In the genomic region with DNA sequence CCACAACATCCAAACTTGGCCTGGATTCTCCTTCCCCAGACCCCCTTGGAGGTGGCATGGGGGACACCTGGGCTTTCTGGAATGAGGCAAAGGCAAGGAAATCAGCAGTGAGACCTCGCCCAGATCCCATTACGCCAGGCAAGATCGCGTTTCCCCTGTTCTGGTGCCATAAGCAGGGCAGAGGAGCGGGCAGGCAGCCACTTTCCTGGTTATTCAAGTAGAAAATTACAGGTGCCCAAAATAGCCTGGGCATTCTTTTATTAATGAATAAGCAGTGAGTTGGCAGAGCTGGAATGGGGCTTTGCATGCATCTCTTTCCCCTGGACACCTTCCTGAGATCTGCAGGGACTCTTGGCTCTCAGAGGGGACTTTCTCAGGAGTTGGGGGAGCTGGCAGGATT, we compare ENCODE assay signal across 13 cellular contexts. TPM values are rescaled to one million over a fixed set of nuclear protein-coding genes. Genes with fewer than 3 reads are reported as not detected.
DNase-seq lines count a peak whose midpoint lies in the region; ATAC-seq and TF ChIP-seq lines count a peak whose summit lies in the region.
"Had no signal": no experiment of that assay in that cellular context is flagged by ENCODE, and none has a peak within 500 bp of the region (broad histone marks: within the 10 kb centered on the region; RNA-seq: fewer than 3 reads in every experiment).

No MANE protein-coding gene starts in this region.

- intact Hi-C loops in Right ventricle myocardium superior (cut with DNase I) = no loop called here

- H3K27ac ChIP-seq in right atrium auricular region = no peak overlapping the region
- H3K27ac ChIP-seq in VCaP = peak overlapping the region; percentile 59

- peak; percentile 67 for ATAC-seq in Right ventricle myocardium superior (ENCODE audit: poor library complexity)
- ATAC-seq in GM21619 (IDR thresholded peaks at IDR 0.05; ENCODE audit: unreplicated experiment) = no peak
- ATAC-seq in GM21528 (IDR thresholded peaks at IDR 0.05; ENCODE audit: low FRiP score, unreplicated experiment) = no peak

- H3K4me1 ChIP-seq in right atrium auricular region = peaks cover 0 to 22% of the 10 kb centered on the region in 2 donors

- H3K27me3 ChIP-seq in right atrium auricular region = no peaks in the 10 kb centered on the region

- DNase-seq in Right ventricle myocardium superior (peak; percentile 82), right atrium auricular region (ENCODE audit: low spot score) (no peak), iPS-NIHi11 (ENCODE audit: low spot score) (peak; percentile 36), erythroblast (lab: John Stamatoyannopoulos, UW) (no peak), AML-193 (lab: John Stamatoyannopoulos, UW) (no peak)
- DNase-seq: NCI-H146, SHP77 treated with DMSO at 0.1 percent for 48 hours had no signal

- no peak for TF ChIP-seq POLR2A in erythroblast (IDR thresholded peaks at IDR 0.05; ENCODE audit: low read length)

- peaks cover 0 to 5% of the 10 kb centered on the region in 2 donors for H3K9me3 ChIP-seq in right atrium auricular region

- no peaks in the 10 kb centered on the region for H3K36me3 ChIP-seq in right atrium auricular region

- no peak overlapping the region for H3K4me3 ChIP-seq in right atrium auricular region
- H3K4me3 ChIP-seq: lung had no signal

- TF ChIP-seq CTCF in right atrium auricular region (IDR thresholded peaks at IDR 0.05) (no peak), VCaP (conservative IDR thresholded peaks at IDR 0.05) (no peak)

RNA-seq across cellular contexts. Expression of gene FAM107A, which starts 31.5 kb away (rescaled TPM):
- 95.2 TPM for total RNA-seq in Right ventricle myocardium superior
- total RNA-seq in right atrium auricular region = 10 to 100 TPM; 76.5 to 80.7 TPM

RNA-seq across cellular contexts. Expression of gene FAM3D, which starts 57.9 kb away (rescaled TPM):
- total RNA-seq in Right ventricle myocardium superior (not detected), right atrium auricular region (not detected)
- total RNA-seq: HT1080, temporal lobe had no signal

Comparison
In these comparisons a context has a peak if more than half of its experiments do, and no peak if none do; other contexts are left out.
1. DNase-seq: peak in Right ventricle myocardium superior (single experiment) and iPS-NIHi11 (single experiment); none in right atrium auricular region (single experiment), erythroblast (0 of 2) and AML-193 (0 of 2).